In the genomic region with DNA sequence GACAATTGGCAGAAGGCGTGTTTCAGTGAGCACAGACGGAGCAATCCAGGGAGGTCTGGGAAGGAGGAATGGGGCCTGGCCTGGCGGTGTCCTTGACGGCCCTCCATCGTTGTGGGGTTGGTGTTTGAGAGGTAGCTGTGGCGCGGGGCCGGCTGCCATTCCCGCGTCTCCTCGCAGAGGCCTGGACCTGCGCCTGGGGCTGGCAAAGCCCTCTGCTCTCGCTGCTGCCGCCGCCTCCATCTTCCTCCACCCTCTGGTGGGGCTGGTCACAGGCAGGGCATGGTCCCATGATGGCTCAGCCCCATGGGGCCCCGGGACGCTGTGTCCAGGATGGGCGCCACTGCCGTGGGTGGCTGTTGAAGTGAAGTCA, we compare ENCODE assay signal across 17 cellular contexts. TPM values are rescaled to one million over a fixed set of nuclear protein-coding genes. Genes with fewer than 3 reads are reported as not detected.
DNase-seq lines count a peak whose midpoint lies in the region; ATAC-seq, FAIRE-seq and TF ChIP-seq lines count a peak whose summit lies in the region.
"Had no signal": no experiment of that assay in that cellular context is flagged by ENCODE, and none has a peak within 500 bp of the region (broad histone marks: within the 10 kb centered on the region; RNA-seq: fewer than 3 reads in every experiment).

No MANE protein-coding gene starts in this region.

- H4K20me1 ChIP-seq in HepG2 (ENCODE audit: insufficient read depth, low read length), result peaks cover 87% of the 10 kb centered on the region

- TF ChIP-seq EP300 in HepG2 (IDR thresholded peaks at IDR 0.05; ENCODE audit: low read depth in 2 of 2, low read length in 2 of 2), result no peak
- TF ChIP-seq EP300 in HepG2 (CRISPR knock-in tag; IDR thresholded peaks at IDR 0.05; ENCODE audit: borderline replicate concordance), result no peak

- peaks cover 56% of the 10 kb centered on the region for H3K4me1 ChIP-seq in HepG2 (ENCODE audit: insufficient read depth, low read length)
- H3K4me1 ChIP-seq in right lobe of liver, result peaks cover 0 to 26% (median 8%) of the 10 kb centered on the region in 4 donors
- H3K4me1 ChIP-seq in trophoblast cell (ENCODE audit: control insufficient read depth in 1 of 2, insufficient read depth in 2 of 2, low read length in 2 of 2), result no peaks in the 10 kb centered on the region

- H3K9ac ChIP-seq in HepG2 (ENCODE audit: insufficient read depth, low read depth, low read length) (no peak overlapping the region), trophoblast cell (ENCODE audit: low read length) (no peak overlapping the region)
- H3K9ac ChIP-seq: GM23248 had no signal

- H2AK5ac ChIP-seq in trophoblast cell (ENCODE audit: low read length), result no peak overlapping the region

- H2AFZ ChIP-seq in HepG2 (ENCODE audit: low read length) (no peak overlapping the region), trophoblast cell (ENCODE audit: insufficient read depth, low read length, poor library complexity) (no peak overlapping the region)
- H2AFZ ChIP-seq: GM23248 had no signal

- no peak for TF ChIP-seq POLR2A in HepG2 (IDR thresholded peaks at IDR 0.05; ENCODE audit: insufficient read depth in 1 of 2, low read depth in 2 of 2, low read length in 2 of 2)
- no peak for TF ChIP-seq POLR2A in right lobe of liver (IDR thresholded peaks at IDR 0.05)

- DNase-seq in HepG2 (ENCODE audit: low spot score), result no peak
- no peak for DNase-seq in right lobe of liver
- peak; percentile 32 for DNase-seq in left ventricle myocardium superior
- DNase-seq in trophoblast cell, result no peak
- DNase-seq in GM10266 (ENCODE audit: extremely low spot score), result no peak
- no peak for DNase-seq in hippocampal formation (lab: John Stamatoyannopoulos, UW)
- DNase-seq: CD4-positive, alpha-beta T cell; DND-41; GF-D8; GM23248; NCI-H1436 treated with DMSO at 0.1 percent for 48 hours; NCI-H2081 treated with DMSO at 0.1 percent for 48 hours; NCI-H345; NCI-H526 treated with DMSO at 0.1 percent for 48 hours had no signal

- H4K8ac ChIP-seq in trophoblast cell (ENCODE audit: low read depth, low read length), result no peak overlapping the region

- POLR2A ChIA-PET in HepG2 (lab: Yijun Ruan, JAX), result no interaction called here

- H3K79me2 ChIP-seq in HepG2 (ENCODE audit: insufficient read depth, low read length), result peaks cover 84% of the 10 kb centered on the region
- peaks cover 5% of the 10 kb centered on the region for H3K79me2 ChIP-seq in trophoblast cell (ENCODE audit: control insufficient read depth, insufficient read depth, low read length, poor library complexity)

- no peak overlapping the region for H4K91ac ChIP-seq in trophoblast cell (ENCODE audit: low read depth, low read length)

- in situ Hi-C loops in HepG2 (cut with HindIII; ENCODE audit: extremely low pct_ligation_motif_present, low pct_unique_long_range_greater_than_20kb), result no loop called here

- no peak for ATAC-seq in HepG2
- no peak for ATAC-seq in right lobe of liver
- ATAC-seq in left ventricle myocardium superior, result no peak
- no peak for ATAC-seq in HG03520 (IDR thresholded peaks at IDR 0.05; ENCODE audit: unreplicated experiment)

- H2BK5ac ChIP-seq in trophoblast cell (ENCODE audit: low read depth, low read length, poor library complexity), result no peak overlapping the region

- no peak overlapping the region for H2BK12ac ChIP-seq in trophoblast cell (ENCODE audit: low read length)

- no peak overlapping the region for H3K27ac ChIP-seq in HepG2 (ENCODE audit: extremely low read length, insufficient read depth, low read length)
- H3K27ac ChIP-seq in right lobe of liver, result no peak overlapping the region
- H3K27ac ChIP-seq in trophoblast cell (ENCODE audit: low read depth, low read length), result no peak overlapping the region
- H3K27ac ChIP-seq: GM23248 had no signal

- no peak overlapping the region for H2BK120ac ChIP-seq in trophoblast cell (ENCODE audit: insufficient read depth, low read length, poor library complexity)

- CTCF ChIA-PET in HepG2 (lab: Yijun Ruan, JAX; ENCODE audit: low intra/inter-chr PET ratio, low total read pairs), result no interaction called here

- no peaks in the 10 kb centered on the region for H3K79me1 ChIP-seq in trophoblast cell (ENCODE audit: low read length)

- WGBS in HepG2 (ENCODE audit: low lambda C conversion rate), result 96% methylated on average over 19 of the region's 19 CpGs
- WGBS in right lobe of liver (ENCODE audit: insufficient coverage, low coverage, low lambda C conversion rate, missing lambda C conversion rate), result 92% methylated on average over 12 of the region's 19 CpGs
- no CpG with 5 or more reads among the region's 19 CpGs for WGBS in trophoblast cell (ENCODE audit: extremely low coverage, insufficient coverage, insufficient read length)

- no peaks in the 10 kb centered on the region for H3K27me3 ChIP-seq in HepG2 (ENCODE audit: control insufficient read depth in 1 of 2, insufficient read depth in 2 of 2, low read length in 2 of 2)
- no peaks in the 10 kb centered on the region for H3K27me3 ChIP-seq in right lobe of liver
- no peaks in the 10 kb centered on the region for H3K27me3 ChIP-seq in trophoblast cell (ENCODE audit: insufficient read depth, low read length)

- H3K4me2 ChIP-seq in HepG2 (ENCODE audit: low read depth, low read length) (no peak overlapping the region), trophoblast cell (ENCODE audit: low read length) (no peak overlapping the region)

- H3K18ac ChIP-seq in trophoblast cell (ENCODE audit: low read length), result peak overlapping the region; percentile 17

- H3K23ac ChIP-seq in trophoblast cell (ENCODE audit: low read length), result no peak overlapping the region

- no peak for TF ChIP-seq RAD21 in HepG2 (CRISPR knock-in tag; IDR thresholded peaks at IDR 0.05)

- no peak overlapping the region for H3K14ac ChIP-seq in trophoblast cell (ENCODE audit: low read length)

- H3K4ac ChIP-seq in trophoblast cell (ENCODE audit: low read depth, low read length), result peak overlapping the region; percentile 56

- H3K4me3 ChIP-seq in HepG2 (replicated peaks in 1 of 3; ENCODE audit: insufficient read depth in 1 of 3, low read depth in 2 of 3, low read length in 3 of 3), result no peak overlapping the region
- no peak overlapping the region for H3K4me3 ChIP-seq in right lobe of liver
- H3K4me3 ChIP-seq in trophoblast cell (ENCODE audit: low read depth, low read length), result no peak overlapping the region
- H3K4me3 ChIP-seq: GM23248 had no signal

- intact Hi-C loops in HepG2 (cut with micrococcal nuclease; ENCODE audit: unreplicated experiment), result no loop called here
- intact Hi-C loops in right lobe of liver (cut with DNase I), result no loop called here
- intact Hi-C loops in left ventricle myocardium superior (cut with micrococcal nuclease), result no loop called here

- no peak for FAIRE-seq in HepG2 (lab: Jason Lieb, UNC)

- H4K12ac ChIP-seq in trophoblast cell (ENCODE audit: low read depth, low read length), result peak overlapping the region; percentile 7

- BruUV-seq in HepG2 (replicated peaks; lab: Mats Ljungman, UMichigan), result no TSS peak

- H3K9me3 ChIP-seq in HepG2 (ENCODE audit: low read length) (no peaks in the 10 kb centered on the region), right lobe of liver (no peaks in the 10 kb centered on the region), trophoblast cell (ENCODE audit: insufficient read depth, low read depth, low read length) (no peaks in the 10 kb centered on the region)

- no peak for TF ChIP-seq CTCF in HepG2 (CRISPR knock-in tag; IDR thresholded peaks at IDR 0.05)
- no peak for TF ChIP-seq CTCF in right lobe of liver (IDR thresholded peaks at IDR 0.05)
- TF ChIP-seq CTCF in GM10266 (IDR thresholded peaks at IDR 0.05; ENCODE audit: control insufficient read depth, insufficient read depth, low read depth, missing control alignments), result no peak

- H3K36me3 ChIP-seq in HepG2 (replicated peaks in 1 of 2; ENCODE audit: control insufficient read depth in 1 of 2, insufficient read depth in 2 of 2, low read length in 2 of 2) (peaks cover 15 to 17% of the 10 kb centered on the region in 2 experiments; a peak in 4 of 5 replicates), right lobe of liver (no peaks in the 10 kb centered on the region), trophoblast cell (ENCODE audit: control insufficient read depth in 1 of 2, insufficient read depth in 2 of 2, low read length in 2 of 2) (peaks cover 25 to 26% of the 10 kb centered on the region in 2 experiments)

RNA-seq across cellular contexts. Expression of gene OSBPL2, which starts 7.6 kb away (rescaled TPM):
- total RNA-seq in HepG2 (2016; rRNA removed; fragmentation: Illumina TruSeq; extraction: Trizol), result 37.4 and 41.5 TPM in 2 replicates
- 19.3 and 19.7 TPM in 2 replicates for total RNA-seq in HepG2 (2016; cell fraction: cytosol; rRNA removed; fragmentation: Illumina TruSeq; extraction: Trizol; ENCODE audit: low read depth)
- 37.3 and 39.8 TPM in 2 replicates for total RNA-seq in HepG2 (2016; cell fraction: insoluble cytoplasmic fraction; rRNA removed; fragmentation: Illumina TruSeq; extraction: Trizol)
- 18.5 and 19.9 TPM in 2 replicates for total RNA-seq in HepG2 (2016; cell fraction: membrane; rRNA removed; fragmentation: Illumina TruSeq; extraction: Trizol)
- 31.6 and 31.7 TPM in 2 replicates for total RNA-seq in HepG2 (2016; cell fraction: nucleus; rRNA removed; fragmentation: Illumina TruSeq; extraction: Trizol)
- 18.5 and 20.5 TPM in 2 replicates for polyA plus RNA-seq in HepG2 (2011; rRNA removed)
- 11.8 and 12.2 TPM in 2 replicates for polyA plus RNA-seq in HepG2 (2011; cell fraction: cytosol; rRNA removed)
- polyA plus RNA-seq in HepG2 (2011; cell fraction: nucleus; rRNA removed), result 64.3 and 72.2 TPM in 2 replicates
- polyA plus RNA-seq in HepG2 (2012), result 29.8 and 30.8 TPM in 2 replicates
- 3.5 and 4.8 TPM in 2 replicates for polyA plus RNA-seq in HepG2 (2016; cell fraction: cytosol; fragmentation: Illumina TruSeq; extraction: Trizol; ENCODE audit: low read depth)
- 31.7 and 35.2 TPM in 2 replicates for polyA plus RNA-seq in HepG2 (2016; cell fraction: insoluble cytoplasmic fraction; fragmentation: Illumina TruSeq; extraction: Trizol; ENCODE audit: low read depth)
- 9.5 and 9.7 TPM in 2 replicates for polyA plus RNA-seq in HepG2 (2016; cell fraction: membrane; fragmentation: Illumina TruSeq; extraction: Trizol; ENCODE audit: low read depth)
- 69.1 and 71.6 TPM in 2 replicates for polyA plus RNA-seq in HepG2 (2016; cell fraction: nucleus; fragmentation: Illumina TruSeq; extraction: Trizol; ENCODE audit: insufficient read depth, low read depth)
- 28.3 and 39.1 TPM in 2 replicates for polyA minus RNA-seq in HepG2 (2011; rRNA and poly(A)+ RNA removed; ENCODE audit: low replicate concordance)
- 11.3 and 14.2 TPM in 2 replicates for polyA minus RNA-seq in HepG2 (2011; cell fraction: cytosol; rRNA and poly(A)+ RNA removed)
- 62.2 and 69.3 TPM in 2 replicates for polyA minus RNA-seq in HepG2 (2011; cell fraction: nucleus; rRNA and poly(A)+ RNA removed)
- 10 to 100 TPM; 15.6 to 27.8 (median 21.2) TPM for total RNA-seq in right lobe of liver
- 60.0 TPM for total RNA-seq in left ventricle myocardium superior
- 57.6 and 60.3 TPM in 2 replicates for polyA plus RNA-seq in trophoblast cell (2013)

RNA-seq across cellular contexts. Expression of gene HRH3, which starts 25.8 kb away (rescaled TPM):
- total RNA-seq in HepG2 (2016; rRNA removed; fragmentation: Illumina TruSeq; extraction: Trizol) (0.10 and 0.18 TPM in 2 replicates), right lobe of liver (not detected), left ventricle myocardium superior (not detected)
- total RNA-seq in HepG2 (2016; cell fraction: cytosol; rRNA removed; fragmentation: Illumina TruSeq; extraction: Trizol; ENCODE audit: low read depth), result 0.10 TPM in 1 of 2 replicates, not detected in the other
- total RNA-seq in HepG2 (2016; cell fraction: insoluble cytoplasmic fraction; rRNA removed; fragmentation: Illumina TruSeq; extraction: Trizol), result 0.06 TPM in 1 of 2 replicates, not detected in the other
- 0.12 and 0.14 TPM in 2 replicates for total RNA-seq in HepG2 (2016; cell fraction: membrane; rRNA removed; fragmentation: Illumina TruSeq; extraction: Trizol)
- total RNA-seq in HepG2 (2016; cell fraction: nucleus; rRNA removed; fragmentation: Illumina TruSeq; extraction: Trizol), result not detected in 2 replicates
- polyA plus RNA-seq in HepG2 (2011; rRNA removed), result not detected in 2 replicates
- polyA plus RNA-seq in HepG2 (2011; cell fraction: cytosol; rRNA removed), result not detected in 2 replicates
- not detected in 2 replicates for polyA plus RNA-seq in HepG2 (2011; cell fraction: nucleus; rRNA removed)
- 0.08 TPM in 1 of 2 replicates, not detected in the other for polyA plus RNA-seq in HepG2 (2012)
- 0.08 TPM in 1 of 2 replicates, not detected in the other for polyA plus RNA-seq in HepG2 (2016; cell fraction: cytosol; fragmentation: Illumina TruSeq; extraction: Trizol; ENCODE audit: low read depth)
- polyA plus RNA-seq in HepG2 (2016; cell fraction: insoluble cytoplasmic fraction; fragmentation: Illumina TruSeq; extraction: Trizol; ENCODE audit: low read depth), result 0.34 TPM in 1 of 2 replicates, not detected in the other
- 0.17 TPM in 2 replicates for polyA plus RNA-seq in HepG2 (2016; cell fraction: membrane; fragmentation: Illumina TruSeq; extraction: Trizol; ENCODE audit: low read depth)
- not detected in 2 replicates for polyA plus RNA-seq in HepG2 (2016; cell fraction: nucleus; fragmentation: Illumina TruSeq; extraction: Trizol; ENCODE audit: insufficient read depth, low read depth)
- polyA minus RNA-seq in HepG2 (2011; rRNA and poly(A)+ RNA removed; ENCODE audit: low replicate concordance), result not detected in 2 replicates
- not detected in 2 replicates for polyA minus RNA-seq in HepG2 (2011; cell fraction: cytosol; rRNA and poly(A)+ RNA removed)
- polyA minus RNA-seq in HepG2 (2011; cell fraction: nucleus; rRNA and poly(A)+ RNA removed), result not detected in 2 replicates
- polyA plus RNA-seq in trophoblast cell (2013), result 0.15 and 0.18 TPM in 2 replicates
- total RNA-seq: A673; CD4-positive, alpha-beta T cell; GM23248; HT-29 had no signal
- polyA plus RNA-seq: GM23248 had no signal

RNA-seq across cellular contexts. Expression of gene ADRM1, which starts 56.9 kb away (rescaled TPM):
- 143 and 154 TPM in 2 replicates for total RNA-seq in HepG2 (2016; rRNA removed; fragmentation: Illumina TruSeq; extraction: Trizol)
- total RNA-seq in HepG2 (2016; cell fraction: cytosol; rRNA removed; fragmentation: Illumina TruSeq; extraction: Trizol; ENCODE audit: low read depth), result 51.6 and 53.2 TPM in 2 replicates
- 149 and 159 TPM in 2 replicates for total RNA-seq in HepG2 (2016; cell fraction: insoluble cytoplasmic fraction; rRNA removed; fragmentation: Illumina TruSeq; extraction: Trizol)
- total RNA-seq in HepG2 (2016; cell fraction: membrane; rRNA removed; fragmentation: Illumina TruSeq; extraction: Trizol), result 59.3 and 62.8 TPM in 2 replicates
- 76.2 and 86.5 TPM in 2 replicates for total RNA-seq in HepG2 (2016; cell fraction: nucleus; rRNA removed; fragmentation: Illumina TruSeq; extraction: Trizol)
- 92.9 and 106 TPM in 2 replicates for polyA plus RNA-seq in HepG2 (2011; rRNA removed)
- 90.4 and 144 TPM in 2 replicates for polyA plus RNA-seq in HepG2 (2011; cell fraction: cytosol; rRNA removed)
- polyA plus RNA-seq in HepG2 (2011; cell fraction: nucleus; rRNA removed), result 158 and 185 TPM in 2 replicates
- 62.1 and 86.3 TPM in 2 replicates for polyA plus RNA-seq in HepG2 (2012)
- 50.3 and 52.6 TPM in 2 replicates for polyA plus RNA-seq in HepG2 (2016; cell fraction: cytosol; fragmentation: Illumina TruSeq; extraction: Trizol; ENCODE audit: low read depth)
- polyA plus RNA-seq in HepG2 (2016; cell fraction: insoluble cytoplasmic fraction; fragmentation: Illumina TruSeq; extraction: Trizol; ENCODE audit: low read depth), result 185 and 189 TPM in 2 replicates
- polyA plus RNA-seq in HepG2 (2016; cell fraction: membrane; fragmentation: Illumina TruSeq; extraction: Trizol; ENCODE audit: low read depth), result 54.2 and 55.6 TPM in 2 replicates
- 165 and 171 TPM in 2 replicates for polyA plus RNA-seq in HepG2 (2016; cell fraction: nucleus; fragmentation: Illumina TruSeq; extraction: Trizol; ENCODE audit: insufficient read depth, low read depth)
- 92.6 and 107 TPM in 2 replicates for polyA minus RNA-seq in HepG2 (2011; rRNA and poly(A)+ RNA removed; ENCODE audit: low replicate concordance)
- 50.7 and 55.0 TPM in 2 replicates for polyA minus RNA-seq in HepG2 (2011; cell fraction: cytosol; rRNA and poly(A)+ RNA removed)
- 47.2 and 49.4 TPM in 2 replicates for polyA minus RNA-seq in HepG2 (2011; cell fraction: nucleus; rRNA and poly(A)+ RNA removed)
- total RNA-seq in right lobe of liver, result 100 to 1,000 TPM in 2 of 6 experiments, 10 to 100 TPM in 4; 49.5 to 139 (median 55.7) TPM
- 75.5 TPM for total RNA-seq in left ventricle myocardium superior
- 164 and 175 TPM in 2 replicates for polyA plus RNA-seq in trophoblast cell (2013)
